ENCODE assay signal across 11 cellular contexts in genomic region chr9:79630521-79631403, GRCh38. TPM values are rescaled to one million over a fixed set of nuclear protein-coding genes. Genes with fewer than 3 reads are reported as not detected.
A peak's percentile ranks its signal among the peaks of the same experiment; 100 is the strongest.
DNase-seq lines count a peak whose midpoint lies in the region; ATAC-seq lines count a peak whose summit lies in the region.
"Had no signal": no experiment of that assay in that cellular context is flagged by ENCODE, and none has a peak within 500 bp of the region (broad histone marks: within the 10 kb centered on the region; RNA-seq: fewer than 3 reads in every experiment).

No MANE protein-coding gene starts in this region.

- H3K36me3 Mint-ChIP-seq in central memory CD8-positive, alpha-beta T cell (ENCODE audit: insufficient read depth), result peaks cover 8% of the 10 kb centered on the region

- no peak overlapping the region for H4K5ac ChIP-seq in mesendoderm (ENCODE audit: low read length)

- ATAC-seq in GM18517 (IDR thresholded peaks at IDR 0.05; ENCODE audit: unreplicated experiment) (peak; percentile 71), GM21381 (IDR thresholded peaks at IDR 0.05; ENCODE audit: unreplicated experiment) (peak; percentile 78), HG03064 (IDR thresholded peaks at IDR 0.05; ENCODE audit: low read depth, unreplicated experiment) (peak; percentile 66)
- peak; percentile 83 for ATAC-seq in central memory CD8-positive, alpha-beta T cell (replicated peaks; ENCODE audit: extremely low read depth, poor library complexity, severe bottlenecking)

- no peak overlapping the region for H3K23ac ChIP-seq in mesendoderm (ENCODE audit: low read length)

- H3K4ac ChIP-seq in mesendoderm (ENCODE audit: low read depth, low read length), result no peak overlapping the region

- H3K56ac ChIP-seq in mesendoderm (ENCODE audit: low read length), result no peak overlapping the region

- H3K4me1 ChIP-seq in mesendoderm (ENCODE audit: control insufficient read depth, low read depth, low read length), result no peaks in the 10 kb centered on the region

- no peak overlapping the region for H2AK5ac ChIP-seq in mesendoderm (ENCODE audit: low read length)

- peaks cover 4% of the 10 kb centered on the region for H3K79me1 ChIP-seq in mesendoderm (ENCODE audit: low read length)

- no peak for DNase-seq in central memory CD8-positive, alpha-beta T cell (ENCODE audit: low spot score in 2 of 2)
- DNase-seq in MV-4-11 (lab: John Stamatoyannopoulos, UW) (no peak), mesendoderm (no peak), retina (no peak), HuH-7.5 (ENCODE audit: low spot score) (no peak)
- DNase-seq: anterior cingulate cortex, NCI-H1436 treated with DMSO at 0.1 percent for 48 hours had no signal

- no peaks in the 10 kb centered on the region for H3K36me3 ChIP-seq in mesendoderm (ENCODE audit: control insufficient read depth, insufficient read depth, low read length)

- H3K4me2 ChIP-seq in mesendoderm (ENCODE audit: low read length), result no peak overlapping the region

- no peak overlapping the region for H4K8ac ChIP-seq in mesendoderm (ENCODE audit: low read depth, low read length)

- no peaks in the 10 kb centered on the region for H3K27me3 ChIP-seq in mesendoderm (ENCODE audit: insufficient read depth, low read length, poor library complexity)

- H2BK120ac ChIP-seq in mesendoderm (ENCODE audit: low read depth, low read length), result no peak overlapping the region

- H3K4me1 Mint-ChIP-seq in central memory CD8-positive, alpha-beta T cell, result peaks cover 71% of the 10 kb centered on the region

- no peaks in the 10 kb centered on the region for H3K27me3 Mint-ChIP-seq in central memory CD8-positive, alpha-beta T cell

- H3K4me3 Mint-ChIP-seq in central memory CD8-positive, alpha-beta T cell, result peak overlapping the region; percentile 52

- H3K27ac ChIP-seq in mesendoderm (ENCODE audit: low read depth, low read length), result no peak overlapping the region
- H3K27ac ChIP-seq: HL-60 had no signal

- H3K9me3 Mint-ChIP-seq in central memory CD8-positive, alpha-beta T cell, result no peaks in the 10 kb centered on the region

- H3K27ac Mint-ChIP-seq in central memory CD8-positive, alpha-beta T cell (ENCODE audit: low read depth), result peak overlapping the region; percentile 83

- no CpG with 5 or more reads among the region's 5 CpGs for WGBS in mesendoderm (ENCODE audit: extremely low coverage, insufficient coverage, low lambda C conversion rate)

- no peak overlapping the region for H3K4me3 ChIP-seq in mesendoderm (ENCODE audit: low read length)

- H2BK5ac ChIP-seq in mesendoderm (ENCODE audit: low read length), result no peak overlapping the region

- H2BK15ac ChIP-seq in mesendoderm (replicated peaks; ENCODE audit: low read depth), result no peak overlapping the region

- H3K9ac ChIP-seq in mesendoderm (ENCODE audit: low read length), result no peak overlapping the region

- H3K79me2 ChIP-seq in mesendoderm (ENCODE audit: control insufficient read depth, insufficient read depth, low read length), result no peaks in the 10 kb centered on the region

- H3K18ac ChIP-seq in mesendoderm (ENCODE audit: low read length), result no peak overlapping the region

RNA-seq across cellular contexts. Expression of gene TLE4, which starts 59.0 kb away (rescaled TPM):
- polyA plus RNA-seq in mesendoderm (2013, experiment 1 of 2), result 30.5 TPM
- polyA plus RNA-seq in mesendoderm (2013, experiment 2 of 2), result 31.6 TPM
